In the genomic region with DNA sequence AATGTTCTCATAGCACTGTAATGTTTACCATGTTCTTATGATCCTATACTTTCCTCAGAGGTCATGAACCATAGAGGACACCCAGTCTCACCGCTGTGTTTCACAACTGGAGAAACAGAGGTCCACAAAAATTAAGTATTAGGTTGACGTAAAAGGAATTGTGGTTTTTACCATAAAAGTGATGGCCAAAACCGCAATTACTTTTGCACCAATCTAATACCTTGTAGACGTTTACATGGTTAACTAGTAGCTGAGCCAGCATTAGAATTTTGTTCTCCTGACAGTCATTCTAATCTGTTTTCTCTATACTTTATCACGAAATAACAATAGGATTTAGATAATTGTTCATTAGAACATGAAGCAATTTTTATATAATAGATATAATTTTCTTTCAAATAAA, we compare ENCODE assay signal across 25 cellular contexts.
"Had no signal": no experiment of that assay in that cellular context is flagged by ENCODE, and none has a peak within 500 bp of the region (broad histone marks: within the 10 kb centered on the region; RNA-seq: fewer than 3 reads in every experiment).

No MANE protein-coding gene starts in this region.

- DNase-seq: colonic mucosa; cortex of kidney; effector CD8-positive, alpha-beta T cell; effector memory CD8-positive, alpha-beta T cell; endodermal cell; erythroblast; esophagus squamous epithelium; foreskin keratinocyte; heart left ventricle; hypothalamus; immature natural killer cell; islet precursor cell; kidney; left cardiac atrium; left lung; left ventricle myocardium superior; lower lobe of right lung; mesenchymal stem cell; mucosa of descending colon; naive B cell had no signal

- H3K36me3 ChIP-seq: colonic mucosa, esophagus squamous epithelium, gastroesophageal sphincter, heart left ventricle, left lung, lower lobe of right lung had no signal

- H3K27me3 ChIP-seq: colonic mucosa, esophagus squamous epithelium, foreskin keratinocyte, gastroesophageal sphincter, heart left ventricle, hepatocyte, left lung had no signal

- H3K9me3 ChIP-seq: colonic mucosa, esophagus squamous epithelium, gastroesophageal sphincter, heart left ventricle, left lung, lower lobe of right lung, mucosa of descending colon had no signal

- H3K4me1 ChIP-seq: colonic mucosa, esophagus squamous epithelium, foreskin keratinocyte, gastroesophageal sphincter, heart left ventricle, left lung, lower lobe of right lung had no signal

- H3K27ac ChIP-seq: colonic mucosa, epithelial cell of prostate, esophagus squamous epithelium, foreskin keratinocyte, gastroesophageal sphincter, heart left ventricle, hepatocyte, left lung, lower lobe of right lung had no signal

- FAIRE-seq: endometrium had no signal

- ATAC-seq: effector memory CD8-positive, alpha-beta T cell; esophagus mucosa; foreskin keratinocyte; gastroesophageal sphincter; heart left ventricle; left cardiac atrium; left lung; left ventricle myocardium superior; lower lobe of right lung; mucosa of descending colon had no signal

- H3K4me2 ChIP-seq: hepatocyte had no signal

- H3K4me3 ChIP-seq: colonic mucosa, esophagus squamous epithelium, gastroesophageal sphincter, heart left ventricle, hepatocyte, left lung, lower lobe of right lung, mucosa of descending colon had no signal

- H3K79me2 ChIP-seq: hepatocyte had no signal

- H2AFZ ChIP-seq: hepatocyte had no signal
